8 cellular contexts compared by ENCODE assay signal in genomic region chr6:42771741-42772100, GRCh38. TPM values are rescaled to one million over a fixed set of nuclear protein-coding genes. Genes with fewer than 3 reads are reported as not detected.
A peak's percentile ranks its signal among the peaks of the same experiment; 100 is the strongest.
DNase-seq lines count a peak whose midpoint lies in the region; ATAC-seq and TF ChIP-seq lines count a peak whose summit lies in the region.

No MANE protein-coding gene starts in this region.

- H3K9me3 Mint-ChIP-seq in activated CD8-positive, alpha-beta T cell treated with anti-CD3 and anti-CD28 coated beads for 36 hours: no peaks in the 10 kb centered on the region
- H3K9me3 Mint-ChIP-seq in naive thymus-derived CD4-positive, alpha-beta T cell: peaks cover 0 to 8% (median 0%) of the 10 kb centered on the region in 11 donors

- H3K27ac Mint-ChIP-seq in activated CD8-positive, alpha-beta T cell treated with anti-CD3 and anti-CD28 coated beads for 36 hours: peak overlapping the region; percentile 100
- H3K27ac Mint-ChIP-seq in naive thymus-derived CD4-positive, alpha-beta T cell: peak overlapping the region; percentile 99 to 100 (median 100)

- H3K4me3 ChIP-seq in GM08714 (ENCODE audit: low read length): peak overlapping the region; percentile 14; the same call in 1 of the 2 replicates
- peak overlapping the region; percentile 50 for H3K4me3 ChIP-seq in naive thymus-derived CD4-positive, alpha-beta T cell (ENCODE audit: low read length)

- DNase-seq in activated CD8-positive, alpha-beta T cell treated with anti-CD3 and anti-CD28 coated beads for 36 hours: no peak
- peak in 1 of 9 donors; percentile 63 for DNase-seq in naive thymus-derived CD4-positive, alpha-beta T cell
- DNase-seq in SHP77 treated with DMSO at 0.1 percent for 48 hours (lab: John Stamatoyannopoulos, UW) (no peak), erythroblast (lab: John Stamatoyannopoulos, UW) (no peak), HCEC 1CT (no peak)

- H3K36me3 ChIP-seq in naive thymus-derived CD4-positive, alpha-beta T cell (ENCODE audit: control insufficient read depth in 2 of 3, insufficient read depth in 3 of 3, low read length in 3 of 3): no peaks in the 10 kb centered on the region

- peak overlapping the region; percentile 74 for H3K4me3 Mint-ChIP-seq in activated CD8-positive, alpha-beta T cell treated with anti-CD3 and anti-CD28 coated beads for 36 hours
- H3K4me3 Mint-ChIP-seq in naive thymus-derived CD4-positive, alpha-beta T cell: peak overlapping the region; percentile 67 to 91 (median 84)

- TF ChIP-seq POLR2A in erythroblast (IDR thresholded peaks at IDR 0.05; ENCODE audit: low read length): no peak

- CTCF ChIA-PET in activated CD8-positive, alpha-beta T cell treated with anti-CD3 and anti-CD28 coated beads for 36 hours (lab: Charles Lee): interaction anchor here (1.0 to 4.4 kb wide), 2 partner anchors 23 to 45 kb away, joined by 4 to 17 read pairs; no protein-coding TSS in a partner anchor
- CTCF ChIA-PET in naive thymus-derived CD4-positive, alpha-beta T cell (lab: Charles Lee): interaction anchor here (0.7 to 4.9 kb wide), 4 partner anchors 10 to 51 kb away, joined by 3 to 34 read pairs (median 11); partner anchors contain the start of genes BICRAL and TBCC

- H3K27me3 Mint-ChIP-seq in activated CD8-positive, alpha-beta T cell treated with anti-CD3 and anti-CD28 coated beads for 36 hours: no peaks in the 10 kb centered on the region
- no peaks in the 10 kb centered on the region for H3K27me3 Mint-ChIP-seq in naive thymus-derived CD4-positive, alpha-beta T cell

- peaks cover 5% of the 10 kb centered on the region for H3K36me3 Mint-ChIP-seq in activated CD8-positive, alpha-beta T cell treated with anti-CD3 and anti-CD28 coated beads for 36 hours (ENCODE audit: low read depth)
- peaks cover 4 to 31% (median 12%) of the 10 kb centered on the region in 5 donors for H3K36me3 Mint-ChIP-seq in naive thymus-derived CD4-positive, alpha-beta T cell

- no peaks in the 10 kb centered on the region for H3K27me3 ChIP-seq in naive thymus-derived CD4-positive, alpha-beta T cell (ENCODE audit: control insufficient read depth in 2 of 2, insufficient read depth in 2 of 2, low read length in 2 of 2)

- POLR2A ChIA-PET in activated CD8-positive, alpha-beta T cell treated with anti-CD3 and anti-CD28 coated beads for 36 hours (lab: Charles Lee): interaction anchor here (0.7 to 9.6 kb wide), 11 partner anchors 8 to 157 kb away, joined by 3 to 166 read pairs (median 5); partner anchors contain the start of genes BICRAL, RPL7L1 and TBCC
- POLR2A ChIA-PET in naive thymus-derived CD4-positive, alpha-beta T cell (lab: Charles Lee): interaction anchor here (0.5 to 27.2 kb wide), 18 partner anchors 13 to 776 kb away, joined by 3 to 1628 read pairs (median 4); partner anchors contain the start of genes BICRAL, RPL7L1, TBCC and UBR2

- peak overlapping the region; percentile 91 for H3K27ac ChIP-seq in naive thymus-derived CD4-positive, alpha-beta T cell (ENCODE audit: low read depth, low read length)

- intact Hi-C loops in activated CD8-positive, alpha-beta T cell treated with anti-CD3 and anti-CD28 coated beads for 36 hours (cut with micrococcal nuclease): loop anchor here (2.0 kb wide), 1 partner anchor 25 kb away; the partner anchor contains the start of gene TBCC
- intact Hi-C loops in naive thymus-derived CD4-positive, alpha-beta T cell (cut with micrococcal nuclease): loop anchor here (1.0 to 10.0 kb wide), 10 partner anchors 11 to 1697 kb away; partner anchors contain the start of genes BICRAL (in 2 of the 2), RPL7L1 (in 2 of the 2), TBCC (in 2 of the 2) and CNPY3 (in 1 of the 2)

- ATAC-seq in HG02759 (IDR thresholded peaks at IDR 0.05; ENCODE audit: unreplicated experiment) (peak; percentile 30), esophagus mucosa (no peak)
- no peak for ATAC-seq in activated CD8-positive, alpha-beta T cell treated with anti-CD3 and anti-CD28 coated beads for 36 hours
- peak; percentile 35 for ATAC-seq in naive thymus-derived CD4-positive, alpha-beta T cell

- H3K9me3 ChIP-seq in naive thymus-derived CD4-positive, alpha-beta T cell (ENCODE audit: control insufficient read depth in 2 of 3, low read length in 3 of 3): no peaks in the 10 kb centered on the region

- TF ChIP-seq CTCF in activated CD8-positive, alpha-beta T cell treated with anti-CD3 and anti-CD28 coated beads for 36 hours (IDR thresholded peaks at IDR 0.05): no peak

- H3K4me1 Mint-ChIP-seq in activated CD8-positive, alpha-beta T cell treated with anti-CD3 and anti-CD28 coated beads for 36 hours (ENCODE audit: low read depth): peaks cover 53% of the 10 kb centered on the region
- H3K4me1 Mint-ChIP-seq in naive thymus-derived CD4-positive, alpha-beta T cell: peaks cover 49 to 86% (median 75%) of the 10 kb centered on the region in 7 donors

- H3K4me1 ChIP-seq in naive thymus-derived CD4-positive, alpha-beta T cell (ENCODE audit: control insufficient read depth in 2 of 2, insufficient read depth in 2 of 2, low read length in 2 of 2): peaks cover 67 to 72% of the 10 kb centered on the region in 2 donors

RNA-seq across cellular contexts. Expression of gene BICRAL, which starts 10.1 kb away (rescaled TPM):
- total RNA-seq in activated CD8-positive, alpha-beta T cell treated with anti-CD3 and anti-CD28 coated beads for 36 hours: 1 to 10 TPM; 9.7 to 9.8 TPM
- 10 to 100 TPM; 26.2 to 35.5 (median 31.8) TPM for total RNA-seq in naive thymus-derived CD4-positive, alpha-beta T cell
- 1 to 10 TPM; 2.4 to 5.0 TPM for polyA plus RNA-seq in naive thymus-derived CD4-positive, alpha-beta T cell
- total RNA-seq in esophagus mucosa: 6.1 TPM

RNA-seq across cellular contexts. Expression of gene TBCC, which starts 25.8 kb away (rescaled TPM):
- 10 to 100 TPM; 16.0 to 16.3 TPM for total RNA-seq in activated CD8-positive, alpha-beta T cell treated with anti-CD3 and anti-CD28 coated beads for 36 hours
- total RNA-seq in naive thymus-derived CD4-positive, alpha-beta T cell: 10 to 100 TPM; 39.6 to 74.8 (median 71.4) TPM
- 100 to 1,000 TPM; 103 to 119 TPM for polyA plus RNA-seq in naive thymus-derived CD4-positive, alpha-beta T cell
- total RNA-seq in esophagus mucosa: 15.0 TPM

RNA-seq across cellular contexts. Expression of gene PRPH2, which starts 49.3 kb away (rescaled TPM):
- total RNA-seq in activated CD8-positive, alpha-beta T cell treated with anti-CD3 and anti-CD28 coated beads for 36 hours: not detected
- not detected for total RNA-seq in naive thymus-derived CD4-positive, alpha-beta T cell
- polyA plus RNA-seq in naive thymus-derived CD4-positive, alpha-beta T cell: under 1 TPM; 0.14 to 0.20 TPM
- 0.08 TPM for total RNA-seq in esophagus mucosa

Comparison
In these comparisons a context has a peak if more than half of its experiments do, and no peak if none do; other contexts are left out.
1. ATAC-seq: peak in HG02759 (single experiment) and naive thymus-derived CD4-positive, alpha-beta T cell (single experiment); none in activated CD8-positive, alpha-beta T cell treated with anti-CD3 and anti-CD28 coated beads for 36 hours (single experiment) and esophagus mucosa (single experiment).